1 cellular context compared by ENCODE assay signal in the genomic region with DNA sequence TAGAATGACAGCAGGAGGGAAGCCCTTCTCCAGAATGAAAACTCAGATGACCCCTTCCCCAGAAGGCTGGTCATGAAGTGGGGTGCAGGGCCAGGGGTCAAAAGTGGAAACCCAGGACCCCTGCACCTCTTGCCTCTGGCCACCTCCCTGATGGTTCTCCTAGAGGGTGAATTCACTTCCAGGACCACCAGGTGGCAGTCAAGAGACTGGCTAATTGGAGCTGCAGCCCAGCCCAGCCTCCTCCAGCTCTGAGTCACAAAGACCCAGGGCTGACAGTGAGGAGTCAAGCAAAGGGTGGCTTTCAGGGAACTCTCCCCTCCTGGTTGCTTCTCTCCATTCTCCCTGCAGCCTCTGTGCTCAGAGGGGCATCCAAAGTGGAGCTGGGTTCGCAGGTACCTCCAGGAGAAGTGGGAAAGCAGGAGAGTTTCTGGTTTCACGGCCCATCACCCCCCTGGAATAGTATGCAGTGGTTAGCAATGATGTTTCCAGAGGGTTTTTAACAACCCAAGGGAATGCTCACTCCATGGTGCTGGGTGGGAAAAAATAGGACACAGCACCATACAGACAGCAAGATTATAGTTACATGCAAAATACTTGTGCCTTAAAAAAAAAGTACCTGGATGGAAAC.
A peak's percentile ranks its signal among the peaks of the same experiment; 100 is the strongest.
TF ChIP-seq lines count a peak whose summit lies in the region.

No MANE protein-coding gene starts in this region.

TF ChIP-seq in H1, 55 proteins besides CTCF, POLR2A, EP300 and RAD21 (continued from another document):
- no peak for TF ChIP-seq SAP30 (IDR thresholded peaks at IDR 0.05; ENCODE audit: insufficient read depth, insufficient replicate concordance, low read length)
- no peak for TF ChIP-seq CHD1 (IDR thresholded peaks at IDR 0.05; ENCODE audit: low read depth, low read length)
- TF ChIP-seq JUND (IDR thresholded peaks at IDR 0.05; ENCODE audit: low read length), result peak; percentile 70; the same call in 1 of the 2 replicates
- no peak for TF ChIP-seq SP4 (IDR thresholded peaks at IDR 0.05; ENCODE audit: low read length)
- 0 out of 4 replicates have a peak, but pooled peaks of 1 of the 2 experiments have one; percentile 26 for TF ChIP-seq SIN3A (conservative IDR thresholded peaks at IDR 0.05 in 1 of 2, IDR thresholded peaks at IDR 0.05 in 1 of 2; ENCODE audit: low read depth in 1 of 2, low read length in 2 of 2)
